ENCODE assay signal across 20 cellular contexts in genomic region chr1:187696092-187696491, GRCh38.
DNase-seq lines count a peak whose midpoint lies in the region; ATAC-seq and TF ChIP-seq lines count a peak whose summit lies in the region.
"Had no signal": no experiment of that assay in that cellular context is flagged by ENCODE, and none has a peak within 500 bp of the region (broad histone marks: within the 10 kb centered on the region; RNA-seq: fewer than 3 reads in every experiment).

No MANE protein-coding gene starts in this region.

- H3K79me2 ChIP-seq in Karpas-422 (ENCODE audit: low read length) = no peaks in the 10 kb centered on the region

- no peaks in the 10 kb centered on the region for H3K9me2 ChIP-seq in Karpas-422 (replicated peaks; ENCODE audit: insufficient read depth, low read length)

- no peaks in the 10 kb centered on the region for H3K27me3 ChIP-seq in Karpas-422 (ENCODE audit: low read length)
- H3K27me3 ChIP-seq: foreskin keratinocyte had no signal

- ATAC-seq in SK-N-SH treated with all-trans-retinoic acid at 6 μM for 48 hours (peak; percentile 14; the same call in 2 of the 3 replicates), HG02763 (IDR thresholded peaks at IDR 0.05; ENCODE audit: unreplicated experiment) (no peak)
- ATAC-seq: foreskin keratinocyte; naive thymus-derived CD8-positive, alpha-beta T cell; stimulated activated naive CD8-positive, alpha-beta T cell treated with anti-CD3 and anti-CD28 coated beads, Interleukin-15, Interleukin-2, amounts not matched to agents 100 U/mL and 50 U/mL, for 24 hours had no signal

- H2AFZ ChIP-seq in Karpas-422 (ENCODE audit: low read length) = peak overlapping the region; percentile 62; the same call in 1 of the 2 replicates

- peaks cover 17% of the 10 kb centered on the region for H3K4me1 ChIP-seq in Karpas-422 (ENCODE audit: low read length)
- H3K4me1 ChIP-seq: HAP-1 had no signal

- H3K9ac ChIP-seq in Karpas-422 (ENCODE audit: low read length) = peak overlapping the region; percentile 47

- H3K27ac ChIP-seq in Karpas-422 (ENCODE audit: low read length) = no peak overlapping the region; the same call in 1 of the 2 replicates
- H3K27ac ChIP-seq: foreskin keratinocyte had no signal

- H3K4me2 ChIP-seq in Karpas-422 (ENCODE audit: low read depth, low read length, poor library complexity, severe bottlenecking) = peak overlapping the region; percentile 13

- no peaks in the 10 kb centered on the region for H4K20me1 ChIP-seq in Karpas-422 (ENCODE audit: insufficient read depth, low read depth, low read length)

- no peaks in the 10 kb centered on the region for H3K36me3 ChIP-seq in Karpas-422 (ENCODE audit: insufficient read depth, low read length)
- H3K36me3 ChIP-seq: HAP-1 had no signal

- H3K4me3 ChIP-seq in Karpas-422 (ENCODE audit: low read length) = no peak overlapping the region
- H3K4me3 ChIP-seq: HAP-1 had no signal

- peak; percentile 8 for DNase-seq in EH (ENCODE audit: low read depth)
- no peak for DNase-seq in Karpas-422
- DNase-seq in myocyte (ENCODE audit: low read depth) = peak; percentile 20
- no peak for DNase-seq in C1 segment of cervical spinal cord (lab: John Stamatoyannopoulos, UW)
- DNase-seq in activated T-cell treated with anti-CD3 and anti-CD28 coated beads, Interleukin-2, amount 50 U/mL, for 48 hours = no peak
- DNase-seq: activated CD4-positive, CD25-positive, alpha-beta regulatory T cell; activated CD8-positive, alpha-beta memory T cell treated with anti-CD3 and anti-CD28 coated beads for 24 hours; activated naive CD8-positive, alpha-beta T cell treated with anti-CD3 and anti-CD28 coated beads for 36 hours; dermis blood vessel endothelial cell; foreskin keratinocyte; mesendoderm; naive thymus-derived CD8-positive, alpha-beta T cell; NCI-H187; NCI-H510A treated with DMSO at 0.1 percent for 48 hours; stimulated activated CD4-positive, alpha-beta T cell treated with anti-CD3 and anti-CD28 coated beads, Interleukin-2, amount 100 ng/mL, for 24 hours; stimulated activated naive CD8-positive, alpha-beta T cell treated with anti-CD3 and anti-CD28 coated beads, Interleukin-15, Interleukin-2, amounts not matched to agents 100 U/mL and 50 U/mL, for 24 hours; trophoblast cell had no signal

- H3K9me3 ChIP-seq in Karpas-422 (ENCODE audit: low read length) = no peaks in the 10 kb centered on the region
- H3K9me3 ChIP-seq: HAP-1 had no signal

TF ChIP-seq in SK-N-SH treated with all-trans-retinoic acid at 6 μM for 48 hours, 23 proteins besides CTCF, POLR2A, EP300 and RAD21:
- TF ChIP-seq PATZ1 (CRISPR knock-in tag; IDR thresholded peaks at IDR 0.05; ENCODE audit: borderline replicate concordance) (no peak), ZC3H10 (CRISPR knock-in tag; IDR thresholded peaks at IDR 0.05) (no peak), GLIS3 (CRISPR knock-in tag; IDR thresholded peaks at IDR 0.05) (no peak), PPARA (CRISPR knock-in tag; IDR thresholded peaks at IDR 0.05; ENCODE audit: borderline replicate concordance) (no peak)

Comparison
In these comparisons a context has a peak if more than half of its experiments do, and no peak if none do; other contexts are left out.
1. DNase-seq: peak in EH (single experiment) and myocyte (single experiment); none in Karpas-422 (single experiment), C1 segment of cervical spinal cord (0 of 14) and activated T-cell treated with anti-CD3 and anti-CD28 coated beads, Interleukin-2, amount 50 U/mL, for 48 hours (0 of 2).